8 cellular contexts compared by ENCODE assay signal in the genomic region with DNA sequence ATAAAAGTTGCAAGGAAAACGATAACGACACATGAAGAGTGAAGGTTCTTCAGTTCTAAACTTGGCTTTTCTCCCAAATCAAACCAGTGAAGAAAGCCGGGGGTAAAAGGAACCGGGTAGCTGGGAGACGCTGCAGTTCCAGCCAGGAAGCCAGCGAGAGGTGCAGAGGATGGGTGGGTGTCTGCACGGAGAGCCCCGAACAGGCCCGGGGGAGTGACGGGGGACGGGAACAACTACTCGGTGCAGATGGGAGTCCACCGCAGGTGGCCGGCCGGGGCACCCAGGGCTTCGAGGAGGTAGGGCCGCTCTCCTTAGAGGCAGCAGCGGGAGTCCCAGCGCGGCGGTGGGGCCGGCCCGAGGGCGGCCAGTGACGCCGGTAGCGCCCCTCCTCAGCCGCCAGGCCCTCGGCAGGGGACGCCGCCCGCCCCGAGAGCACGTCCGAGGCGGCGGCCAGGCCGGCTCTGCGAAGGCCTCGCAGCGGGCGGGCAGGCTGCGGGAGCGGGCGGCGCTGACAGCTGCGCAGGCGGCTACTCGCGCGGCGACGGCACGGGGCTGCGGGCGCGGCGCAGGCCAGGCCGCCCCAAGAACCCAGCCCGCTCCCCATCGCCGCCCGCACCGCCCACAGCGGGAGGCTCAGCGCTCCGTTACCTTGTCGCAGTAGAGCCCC. TPM values are rescaled to one million over a fixed set of nuclear protein-coding genes. Genes with fewer than 3 reads are reported as not detected.
DNase-seq lines count a peak whose midpoint lies in the region; ATAC-seq and TF ChIP-seq lines count a peak whose summit lies in the region.

No MANE protein-coding gene starts in this region.

- ATAC-seq in GM19025 (IDR thresholded peaks at IDR 0.05; ENCODE audit: low read depth, unreplicated experiment): peak; percentile 44
- peak; percentile 52 for ATAC-seq in HG03175 (IDR thresholded peaks at IDR 0.05; ENCODE audit: unreplicated experiment)
- ATAC-seq in gastrocnemius medialis: peak; percentile 68

- in situ Hi-C loops in gastrocnemius medialis (cut with MboI; ENCODE audit: low sequenced_read_pairs in 4 of 4): loop anchor here in 3 of 4 donors (25.0 kb wide), 3 partner anchors 167 to 642 kb away; a partner anchor contains a TSS

- H3K4me3 ChIP-seq in BE2C (ENCODE audit: low read depth, low read length) (peak overlapping the region; percentile 88), SJCRH30 (peak overlapping the region; percentile 98), iPS-18a (ENCODE audit: low read length) (peak overlapping the region; percentile 82), gastrocnemius medialis (peak overlapping the region; percentile 74 to 94 (median 83))

- TF ChIP-seq CTCF in BE2C (IDR thresholded peaks at IDR 0.05; ENCODE audit: low read depth, low read length) (no peak), gastrocnemius medialis (IDR thresholded peaks at IDR 0.05 in 4 of 5, conservative IDR thresholded peaks at IDR 0.05 in 1 of 5) (no peak)

- no peak for TF ChIP-seq POLR2A in gastrocnemius medialis (IDR thresholded peaks at IDR 0.05)

- H3K27me3 ChIP-seq in BE2C: no peaks in the 10 kb centered on the region
- H3K27me3 ChIP-seq in SJCRH30: no peaks in the 10 kb centered on the region
- H3K27me3 ChIP-seq in iPS-18a (ENCODE audit: control insufficient read depth, insufficient read depth, low read length): no peaks in the 10 kb centered on the region
- no peaks in the 10 kb centered on the region for H3K27me3 ChIP-seq in gastrocnemius medialis

- H3K9me3 ChIP-seq in BE2C (no peaks in the 10 kb centered on the region), SJCRH30 (replicated peaks) (no peaks in the 10 kb centered on the region), iPS-18a (ENCODE audit: control insufficient read depth, low read depth, low read length) (no peaks in the 10 kb centered on the region), gastrocnemius medialis (no peaks in the 10 kb centered on the region)

- H3K27ac ChIP-seq in SJCRH30 (peak overlapping the region; percentile 99), angular gyrus (ENCODE audit: low read depth, low read length) (peak overlapping the region; percentile 92), iPS-18a (ENCODE audit: low read length) (no peak overlapping the region), gastrocnemius medialis (peak overlapping the region; percentile 97 to 100 (median 98))

- H3K4me1 ChIP-seq in BE2C (peaks cover 8% of the 10 kb centered on the region), SJCRH30 (peaks cover 22% of the 10 kb centered on the region), iPS-18a (ENCODE audit: control insufficient read depth, low read depth, low read length) (peaks cover 19% of the 10 kb centered on the region), gastrocnemius medialis (peaks cover 46 to 51% of the 10 kb centered on the region in 2 donors)

- peak overlapping the region; percentile 72 for H3K9ac ChIP-seq in iPS-18a (ENCODE audit: low read length)

- DNase-seq in BE2C: peak; percentile 50
- peak; percentile 67 to 71 for DNase-seq in SJCRH30
- peak; percentile 19 to 39 for DNase-seq in gastrocnemius medialis
- no peak for DNase-seq in cerebellar cortex (ENCODE audit: low spot score)

- intact Hi-C loops in gastrocnemius medialis (cut with DNase I; ENCODE audit: low total_unique reads): loop anchor here (2.0 to 5.0 kb wide), 4 partner anchors 148 to 652 kb away; a partner anchor contains a TSS

- H3K36me3 ChIP-seq in BE2C (no peaks in the 10 kb centered on the region), SJCRH30 (no peaks in the 10 kb centered on the region), iPS-18a (ENCODE audit: control insufficient read depth, low read depth, low read length) (no peaks in the 10 kb centered on the region), gastrocnemius medialis (no peaks in the 10 kb centered on the region)

RNA-seq across cellular contexts. Expression of a gene that starts 0.5 kb away (rescaled TPM):
- 16.9 TPM for polyA plus RNA-seq in BE2C (2012; ENCODE audit: insufficient read depth, insufficient read length, low read depth)
- total RNA-seq in SJCRH30 (2014; rRNA removed; shearing (Covaris generic)): 59.1 and 69.7 TPM in 2 replicates
- total RNA-seq in gastrocnemius medialis: 100 to 1,000 TPM in 1 of 4 donors, 10 to 100 TPM in 3; 81.7 to 106 (median 89.8) TPM

RNA-seq across cellular contexts. Expression of a gene that starts 26.9 kb away (rescaled TPM):
- 31.5 TPM for polyA plus RNA-seq in BE2C (2012; ENCODE audit: insufficient read depth, insufficient read length, low read depth)
- 70.3 TPM in 2 replicates for total RNA-seq in SJCRH30 (2014; rRNA removed; shearing (Covaris generic))
- 10 to 100 TPM; 16.5 to 33.3 (median 21.1) TPM for total RNA-seq in gastrocnemius medialis

RNA-seq across cellular contexts. Expression of a gene that starts 48.2 kb away (rescaled TPM):
- not detected for polyA plus RNA-seq in BE2C (2012; ENCODE audit: insufficient read depth, insufficient read length, low read depth)
- total RNA-seq in SJCRH30 (2014; rRNA removed; shearing (Covaris generic)): 0.81 and 1.0 TPM in 2 replicates
- total RNA-seq in gastrocnemius medialis: 1 to 10 TPM in 2 of 4 donors, under 1 TPM in 2; 0.26 to 2.1 (median 0.95) TPM
